8 cellular contexts compared by ENCODE assay signal in genomic region chr1:247078315-247079140, GRCh38. TPM values are rescaled to one million over a fixed set of nuclear protein-coding genes. Genes with fewer than 3 reads are reported as not detected.
A peak's percentile ranks its signal among the peaks of the same experiment; 100 is the strongest.
DNase-seq lines count a peak whose midpoint lies in the region; ATAC-seq, FAIRE-seq and TF ChIP-seq lines count a peak whose summit lies in the region.

TSS of gene ZNF670 (minus strand) at chr1:247078811. CDS start at chr1:247078596, 215 bp downstream.

- H3K4me3 ChIP-seq in endothelial cell of umbilical vein (replicated peaks in 1 of 3; ENCODE audit: insufficient read depth in 1 of 3, low read depth in 1 of 3, low read length in 3 of 3): peak within 1 kb of the TSS; percentile 72 to 90 (median 82)

- intact Hi-C loops in endothelial cell of umbilical vein (cut with micrococcal nuclease): loop anchor here (1.0 to 2.0 kb wide), 5 partner anchors 26 to 172 kb away; partner anchors contain the start of genes ZNF669 and ZNF695

- H3K79me2 ChIP-seq in endothelial cell of umbilical vein (ENCODE audit: control insufficient read depth, insufficient read depth, low read length): peaks cover 33% of the 10 kb centered on the region

- FAIRE-seq in endothelial cell of umbilical vein (lab: Jason Lieb, UNC): peak; percentile 90

- no peaks in the 10 kb centered on the region for H3K27me3 ChIP-seq in endothelial cell of umbilical vein (ENCODE audit: control insufficient read depth in 2 of 2, insufficient read depth in 2 of 2, low read length in 2 of 2)

- no peaks in the 10 kb centered on the region for H3K9me1 ChIP-seq in endothelial cell of umbilical vein (replicated peaks; ENCODE audit: control insufficient read depth, extremely low read depth, insufficient read depth, low read length)

- H3K4me1 Mint-ChIP-seq in activated CD8-positive, alpha-beta memory T cell treated with anti-CD3 and anti-CD28 coated beads, Interleukin-2, amount 10 ng/mL, durations not matched to agents 7 days and 5 days: peaks cover 21% of the 10 kb centered on the region

- H2AFZ ChIP-seq in endothelial cell of umbilical vein (ENCODE audit: low read depth, low read length): peak within 1 kb of the TSS; percentile 85

- TF ChIP-seq CTCF in endothelial cell of umbilical vein (IDR thresholded peaks at IDR 0.05; ENCODE audit: extremely low read depth in 1 of 2, insufficient read depth in 1 of 2, low read depth in 1 of 2, low read length in 2 of 2): peak in 1 of 2 donors; percentile 7

- peak within 1 kb of the TSS; percentile 80 for H3K4me3 Mint-ChIP-seq in activated CD8-positive, alpha-beta memory T cell treated with anti-CD3 and anti-CD28 coated beads, Interleukin-2, amount 10 ng/mL, durations not matched to agents 7 days and 5 days

- H3K27ac Mint-ChIP-seq in activated CD8-positive, alpha-beta memory T cell treated with anti-CD3 and anti-CD28 coated beads, Interleukin-2, amount 10 ng/mL, durations not matched to agents 7 days and 5 days: peak within 1 kb of the TSS; percentile 70

- peaks cover 16% of the 10 kb centered on the region for H3K36me3 Mint-ChIP-seq in activated CD8-positive, alpha-beta memory T cell treated with anti-CD3 and anti-CD28 coated beads, Interleukin-2, amount 10 ng/mL, durations not matched to agents 7 days and 5 days

- H3K27me3 Mint-ChIP-seq in activated CD8-positive, alpha-beta memory T cell treated with anti-CD3 and anti-CD28 coated beads, Interleukin-2, amount 10 ng/mL, durations not matched to agents 7 days and 5 days: peaks cover 6% of the 10 kb centered on the region

- peak; percentile 100 for ATAC-seq in GM21360 (IDR thresholded peaks at IDR 0.05; ENCODE audit: unreplicated experiment)
- peak; percentile 100 for ATAC-seq in activated CD8-positive, alpha-beta memory T cell treated with anti-CD3 and anti-CD28 coated beads, Interleukin-2, amount 10 ng/mL, durations not matched to agents 7 days and 5 days

- H3K36me3 ChIP-seq in endothelial cell of umbilical vein (ENCODE audit: control insufficient read depth in 2 of 2, extremely low read depth in 1 of 2, insufficient read depth in 2 of 2, low read length in 2 of 2): no peaks in the 10 kb centered on the region

- H3K4me1 ChIP-seq in endothelial cell of umbilical vein (ENCODE audit: control insufficient read depth, extremely low read depth, insufficient read depth, low read length): peaks cover 16% of the 10 kb centered on the region

- H3K9me3 Mint-ChIP-seq in activated CD8-positive, alpha-beta memory T cell treated with anti-CD3 and anti-CD28 coated beads, Interleukin-2, amount 10 ng/mL, durations not matched to agents 7 days and 5 days (ENCODE audit: low read depth): peaks cover 2% of the 10 kb centered on the region

- POLR2A ChIA-PET in endothelial cell of umbilical vein (lab: Charles Lee): no interaction called here

- H3K9me3 ChIP-seq in endothelial cell of umbilical vein (replicated peaks; ENCODE audit: control insufficient read depth, insufficient read depth, low read length): no peaks in the 10 kb centered on the region

- peak within 1 kb of the TSS; percentile 79 for H3K27ac ChIP-seq in endothelial cell of umbilical vein (ENCODE audit: insufficient read depth, low read depth, low read length)

- H3K9ac ChIP-seq in endothelial cell of umbilical vein (replicated peaks; ENCODE audit: extremely low read depth, insufficient read depth, low read length): peak within 1 kb of the TSS; percentile 83

- dilution Hi-C loops in endothelial cell of umbilical vein (cut with MboI; ENCODE audit: extremely low pct_ligation_motif_present, low sequenced_read_pairs): no loop called here

- BruUV-seq in endothelial cell of umbilical vein (replicated peaks; lab: Mats Ljungman, UMichigan): TSS peak; percentile 50

- peak; percentile 79 for TF ChIP-seq POLR2A in endothelial cell of umbilical vein (IDR thresholded peaks at IDR 0.05; ENCODE audit: low read depth, low read length)

- H4K20me1 ChIP-seq in endothelial cell of umbilical vein (replicated peaks; ENCODE audit: control insufficient read depth, extremely low read depth, insufficient read depth, low read length): peaks cover 2% of the 10 kb centered on the region

- peak within 1 kb of the TSS; percentile 97 for H3K4me2 ChIP-seq in endothelial cell of umbilical vein (ENCODE audit: insufficient read depth, low read length)

- peak; percentile 95 for DNase-seq in COR-L47 (lab: John Stamatoyannopoulos, UW)
- DNase-seq in HT-29 (ENCODE audit: low spot score): peak; percentile 98
- peak; percentile 93 for DNase-seq in NOMO-1 treated with DMSO at 0.1 percent for 48 hours (lab: John Stamatoyannopoulos, UW; ENCODE audit: unreplicated experiment)
- peak; percentile 90 for DNase-seq in activated CD8-positive, alpha-beta memory T cell treated with anti-CD3 and anti-CD28 coated beads, Interleukin-2, amount 10 ng/mL, durations not matched to agents 7 days and 5 days
- peak; percentile 96 for DNase-seq in endothelial cell of umbilical vein (ENCODE audit: low read depth, low spot score)
- peak; percentile 95 for DNase-seq in middle frontal gyrus (ENCODE audit: extremely low spot score, low spot score)
- peak; percentile 51 to 68 for DNase-seq in stimulated activated CD8-positive, alpha-beta memory T cell treated with anti-CD3 and anti-CD28 coated beads, Interleukin-2, amount 100 ng/mL, for 1 hour (ENCODE audit: low read depth in 2 of 2)

- CTCF ChIA-PET in activated CD8-positive, alpha-beta memory T cell treated with anti-CD3 and anti-CD28 coated beads, Interleukin-2, amount 10 ng/mL, durations not matched to agents 7 days and 5 days (lab: Charles Lee): interaction anchor here (1.9 kb wide), 1 partner anchor 132 kb away, joined by 6 read pairs; no protein-coding TSS in a partner anchor
- CTCF ChIA-PET in endothelial cell of umbilical vein (lab: Charles Lee): interaction anchor here (1.2 kb wide), 1 partner anchor 171 kb away, joined by 4 read pairs; no protein-coding TSS in a partner anchor

TF ChIP-seq in endothelial cell of umbilical vein, 7 proteins besides CTCF, POLR2A, EP300 and RAD21:
- TF ChIP-seq MAX (IDR thresholded peaks at IDR 0.05; ENCODE audit: insufficient read depth, insufficient read length) (no peak), EZH2 (IDR thresholded peaks at IDR 0.05; ENCODE audit: borderline replicate concordance, low read depth, low read length, severe bottlenecking) (no peak), FOS (IDR thresholded peaks at IDR 0.05; ENCODE audit: borderline replicate concordance, insufficient read depth, low read length) (peak; percentile 7), POLR2AphosphoS5 (IDR thresholded peaks at IDR 0.05; ENCODE audit: insufficient read depth, low read depth, low read length) (peak; percentile 76), JUN (IDR thresholded peaks at IDR 0.05; ENCODE audit: borderline replicate concordance, insufficient read depth, insufficient read length, low read depth) (no peak), MYC (IDR thresholded peaks at IDR 0.05; ENCODE audit: low read depth, low read length) (no peak), GATA2 (IDR thresholded peaks at IDR 0.05; ENCODE audit: insufficient read depth, insufficient read length, low read depth, low read length) (peak; percentile 73)

RNA-seq across cellular contexts. Expression of gene ZNF670, which starts in this region (rescaled TPM):
- 1.4 and 2.2 TPM in 2 replicates for total RNA-seq in HT-29 (2014; rRNA removed; shearing (Covaris generic))
- total RNA-seq in activated CD8-positive, alpha-beta memory T cell treated with anti-CD3 and anti-CD28 coated beads, Interleukin-2, amount 10 ng/mL, durations not matched to agents 7 days and 5 days: 1 to 10 TPM; 1.0 to 1.3 TPM
- total RNA-seq in endothelial cell of umbilical vein: 5.1 and 5.2 TPM in 2 replicates
- 0.72 and 1.3 TPM in 2 replicates for polyA plus RNA-seq in endothelial cell of umbilical vein
- polyA plus RNA-seq in endothelial cell of umbilical vein (2011; cell fraction: cytosol; rRNA removed): 2.4 and 2.5 TPM in 2 replicates
- polyA plus RNA-seq in endothelial cell of umbilical vein (2011; cell fraction: nucleus; rRNA removed): 1.9 and 2.2 TPM in 2 replicates
- 1.9 and 3.8 TPM in 2 replicates for polyA plus RNA-seq in endothelial cell of umbilical vein (2012)
- 1.2 and 2.4 TPM in 2 replicates for polyA minus RNA-seq in endothelial cell of umbilical vein
- polyA minus RNA-seq in endothelial cell of umbilical vein (2011; cell fraction: cytosol; rRNA and poly(A)+ RNA removed): 1.5 TPM
- 2.5 and 2.7 TPM in 2 replicates for polyA minus RNA-seq in endothelial cell of umbilical vein (2011; cell fraction: nucleus; rRNA and poly(A)+ RNA removed)

Comparison
In these comparisons a context has a peak if more than half of its experiments do, and no peak if none do; other contexts are left out.
1. Peak in every context shown above with its lines: DNase-seq, ATAC-seq, H3K4me3 ChIP-seq and H3K27ac ChIP-seq.